Comparison of ENCODE assay signal across 8 cellular contexts in genomic region chr15:90529369-90530249, GRCh38. TPM values are rescaled to one million over a fixed set of nuclear protein-coding genes. Genes with fewer than 3 reads are reported as not detected.
DNase-seq lines count a peak whose midpoint lies in the region; ATAC-seq, FAIRE-seq and TF ChIP-seq lines count a peak whose summit lies in the region.

CRTC3 (plus strand) TSS chr15:90529923; CDS start chr15:90530072, 149 bp downstream.

- peak within 1 kb of the TSS; percentile 84 for H3K4me3 Mint-ChIP-seq in WTC11

- H3K9me3 ChIP-seq in keratinocyte (ENCODE audit: control insufficient read depth, low read depth, low read length) = no peaks in the 10 kb centered on the region

- H3K27ac ChIP-seq in caudate nucleus (ENCODE audit: low read depth, low read length) (peak within 1 kb of the TSS; percentile 90), keratinocyte (ENCODE audit: control insufficient read depth, insufficient read depth, low read length) (peak within 1 kb of the TSS; percentile 49)

- no peaks in the 10 kb centered on the region for H3K9me3 Mint-ChIP-seq in WTC11

- H3K27me3 Mint-ChIP-seq in WTC11 (ENCODE audit: low read depth) = peaks cover 55% of the 10 kb centered on the region

- H3K79me2 ChIP-seq in keratinocyte (ENCODE audit: control insufficient read depth, insufficient read depth, low read length) = peaks cover 38% of the 10 kb centered on the region

- H3K36me3 Mint-ChIP-seq in WTC11 = no peaks in the 10 kb centered on the region

- peak within 1 kb of the TSS; percentile 80 for H3K9ac ChIP-seq in keratinocyte (ENCODE audit: control insufficient read depth, extremely low read depth, insufficient read depth, low read length)

- dilution Hi-C loops in keratinocyte (cut with MboI; ENCODE audit: extremely low pct_ligation_motif_present, low sequenced_read_pairs) = no loop called here

- H4K20me1 ChIP-seq in keratinocyte (ENCODE audit: control insufficient read depth, extremely low read depth, insufficient read depth, low read length) = no peaks in the 10 kb centered on the region

- H2AFZ ChIP-seq in keratinocyte (ENCODE audit: control insufficient read depth, low read length) = peak within 1 kb of the TSS; percentile 83

- peak; percentile 70 for TF ChIP-seq POLR2A in H54 (IDR thresholded peaks at IDR 0.05; ENCODE audit: low read depth, low read length)

- H3K4me2 ChIP-seq in keratinocyte (ENCODE audit: control insufficient read depth, extremely low read depth, insufficient read depth, low read depth, low read length) = peak within 1 kb of the TSS; percentile 92

- H3K4me3 ChIP-seq in LNCaP clone FGC (ENCODE audit: low read depth, low read length) = peak within 1 kb of the TSS; percentile 79
- peak within 1 kb of the TSS; percentile 76 to 92 (median 86) for H3K4me3 ChIP-seq in keratinocyte (ENCODE audit: control insufficient read depth in 2 of 3, extremely low read depth in 1 of 3, insufficient read depth in 2 of 3, low read depth in 1 of 3, low read length in 3 of 3)

- no peaks in the 10 kb centered on the region for H3K36me3 ChIP-seq in keratinocyte (ENCODE audit: control insufficient read depth in 2 of 2, extremely low read depth in 1 of 2, insufficient read depth in 2 of 2, low read length in 2 of 2)

- no peaks in the 10 kb centered on the region for H3K9me1 ChIP-seq in keratinocyte (ENCODE audit: control insufficient read depth, extremely low read depth, insufficient read depth, low read length)

- DNase-seq in H54 (ENCODE audit: insufficient read length, low spot score) = peak; percentile 50
- DNase-seq in LNCaP clone FGC (ENCODE audit: low read depth) = no peak
- peak; percentile 47 for DNase-seq in WTC11 (ENCODE audit: low spot score)
- DNase-seq in caudate nucleus (lab: John Stamatoyannopoulos, UW) = peak in 46 of 61 donors; percentile 12 to 82 (median 58)
- no peak for DNase-seq in keratinocyte (ENCODE audit: low read depth, low spot score)
- DNase-seq in stimulated activated CD4-positive, alpha-beta T cell treated with anti-CD3 and anti-CD28 coated beads, Interleukin-15, amount 100 ng/mL, for 1 hour (ENCODE audit: low read depth in 1 of 2, low spot score in 1 of 2) = peak; percentile 25 to 45
- no peak for DNase-seq in NCI-H2107 (lab: John Stamatoyannopoulos, UW)

- H3K27ac Mint-ChIP-seq in WTC11 = no peak within 1 kb of the TSS

- ATAC-seq in WTC11 = peak; percentile 76

- FAIRE-seq in H54 (lab: Jason Lieb, UNC) (no peak), keratinocyte (lab: Jason Lieb, UNC) (no peak)

- CTCF ChIA-PET in WTC11 (lab: Charles Lee) = interaction anchor here (0.5 to 1.8 kb wide), 7 partner anchors 14 to 402 kb away, joined by 3 to 7 read pairs (median 4); partner anchors contain the start of gene HDDC3

- peaks cover 8% of the 10 kb centered on the region for H3K4me1 ChIP-seq in keratinocyte (ENCODE audit: control insufficient read depth, extremely low read depth, insufficient read depth, low read length)

- TF ChIP-seq CTCF in GM12874 (IDR thresholded peaks at IDR 0.05; ENCODE audit: insufficient read depth, low read depth, low read length) (peak; percentile 28; the same call in 1 of the 2 replicates), LNCaP clone FGC (IDR thresholded peaks at IDR 0.05; ENCODE audit: control insufficient read depth, extremely low read depth, insufficient read depth) (peak; percentile 36), WTC11 (IDR thresholded peaks at IDR 0.05) (no peak), keratinocyte (optimal IDR thresholded peaks at IDR 0.05 in 1 of 3, IDR thresholded peaks at IDR 0.05 in 1 of 3, conservative IDR thresholded peaks at IDR 0.05 in 1 of 3; ENCODE audit: extremely low read depth in 1 of 3, insufficient read depth in 2 of 3, low read length in 3 of 3) (peak in 2 of 3 experiments; percentile 22 to 39)

- POLR2A ChIA-PET in WTC11 (lab: Charles Lee) = interaction anchor here (0.6 kb wide), 1 partner anchor 13 kb away, joined by 3 read pairs; no protein-coding TSS in a partner anchor

- H3K4me1 Mint-ChIP-seq in WTC11 = peaks cover 5% of the 10 kb centered on the region

- H3K27me3 ChIP-seq in keratinocyte (ENCODE audit: control insufficient read depth, extremely low read depth, insufficient read depth, low read length) = no peaks in the 10 kb centered on the region

TF ChIP-seq in WTC11, 78 proteins besides CTCF, POLR2A, EP300 and RAD21:
- TF ChIP-seq ATF3 (CRISPR knock-in tag; conservative IDR thresholded peaks at IDR 0.05) = no peak
- 0 out of 2 replicates have a peak, but pooled peaks have one; percentile 32 for TF ChIP-seq HMGXB4 (CRISPR knock-in tag; IDR thresholded peaks at IDR 0.05)
- no peak for TF ChIP-seq AR (CRISPR knock-in tag; IDR thresholded peaks at IDR 0.05)

RNA-seq across cellular contexts. Expression of gene CRTC3, which starts in this region (rescaled TPM):
- total RNA-seq in WTC11 (2021) = 7.4 to 8.4 TPM (median 7.9 TPM) in 3 replicates
- polyA plus RNA-seq in keratinocyte = 7.5 to 15.0 TPM (median 11.9 TPM) in 3 replicates
- 7.7 TPM for polyA plus RNA-seq in keratinocyte (2011; ENCODE audit: low read depth)
- polyA plus RNA-seq in keratinocyte (2011; cell fraction: cytosol; rRNA removed) = 9.7 and 14.2 TPM in 2 replicates
- 23.0 and 23.5 TPM in 2 replicates for polyA plus RNA-seq in keratinocyte (2011; cell fraction: nucleus; rRNA removed)
- 10.3 and 11.3 TPM in 2 replicates for polyA plus RNA-seq in keratinocyte (2012; ENCODE audit: low replicate concordance)
- polyA minus RNA-seq in keratinocyte = 14.1 to 25.6 TPM (median 21.5 TPM) in 3 replicates
- polyA minus RNA-seq in keratinocyte (2011; cell fraction: cytosol; rRNA and poly(A)+ RNA removed) = 10.7 TPM
- 14.5 and 22.0 TPM in 2 replicates for polyA minus RNA-seq in keratinocyte (2011; cell fraction: nucleus; rRNA and poly(A)+ RNA removed)

Comparison
In these comparisons a context has a peak if more than half of its experiments do, and no peak if none do; other contexts are left out.
1. DNase-seq: peak in H54 (single experiment), WTC11 (single experiment), caudate nucleus (46 of 61) and stimulated activated CD4-positive, alpha-beta T cell treated with anti-CD3 and anti-CD28 coated beads, Interleukin-15, amount 100 ng/mL, for 1 hour (2 of 2); none in LNCaP clone FGC (single experiment), keratinocyte (single experiment) and NCI-H2107 (single experiment).